15 cellular contexts compared by ENCODE assay signal in genomic region chr1:62011007-62011406, GRCh38.
DNase-seq lines count a peak whose midpoint lies in the region; ATAC-seq and TF ChIP-seq lines count a peak whose summit lies in the region.
"Had no signal": no experiment of that assay in that cellular context is flagged by ENCODE, and none has a peak within 500 bp of the region (broad histone marks: within the 10 kb centered on the region; RNA-seq: fewer than 3 reads in every experiment).

No MANE protein-coding gene starts in this region.

- no peak for TF ChIP-seq POLR2A in right lobe of liver (IDR thresholded peaks at IDR 0.05)
- no peak for TF ChIP-seq POLR2A in esophagus squamous epithelium (IDR thresholded peaks at IDR 0.05)

- H3K4me1 ChIP-seq in HEK293 (ENCODE audit: control insufficient read depth, insufficient read depth, low read length) (no peaks in the 10 kb centered on the region), parathyroid adenoma (peaks cover 6% of the 10 kb centered on the region), right lobe of liver (no peaks in the 10 kb centered on the region), esophagus squamous epithelium (no peaks in the 10 kb centered on the region)

- POLR2A ChIA-PET in HEK293 (lab: Yijun Ruan, JAX), result no interaction called here

- WGBS in right lobe of liver (ENCODE audit: insufficient coverage, low coverage, low lambda C conversion rate, missing lambda C conversion rate), result 69% methylated on average over 4 of the region's 4 CpGs
- 41 to 59% methylated on average over 4 of the region's 4 CpGs for WGBS in esophagus squamous epithelium, 2 donors

- peak overlapping the region; percentile 25 for H3K4me2 ChIP-seq in parathyroid adenoma (ENCODE audit: low read length)

- peaks cover 4% of the 10 kb centered on the region for H3K79me2 ChIP-seq in parathyroid adenoma

- intact Hi-C loops in right lobe of liver (cut with DNase I), result no loop called here
- intact Hi-C loops in esophagus squamous epithelium (cut with DNase I), result no loop called here

- H3K9me3 ChIP-seq in HEK293 (ENCODE audit: control insufficient read depth, insufficient read depth, low read depth, low read length) (no peaks in the 10 kb centered on the region), parathyroid adenoma (ENCODE audit: control insufficient read depth, low read length) (no peaks in the 10 kb centered on the region), right lobe of liver (no peaks in the 10 kb centered on the region), esophagus squamous epithelium (no peaks in the 10 kb centered on the region)

- CTCF ChIA-PET in HEK293 (lab: Yijun Ruan, JAX), result no interaction called here

- peak; percentile 13 for DNase-seq in epithelial cell of esophagus (ENCODE audit: low read depth)
- DNase-seq in amniotic stem cell (lab: John Stamatoyannopoulos, UW), result no peak
- DNase-seq in right lobe of liver, result no peak
- DNase-seq in esophagus squamous epithelium (lab: John Stamatoyannopoulos, UW), result no peak
- DNase-seq: C1 segment of cervical spinal cord; Calu3; CD4-positive, alpha-beta memory T cell; COR-L47; DMS53; DMS79 treated with DMSO at 0.1 percent for 48 hours; GF-D8; H7; HCEC 1CT had no signal

- no peak overlapping the region for H3K27ac ChIP-seq in HEK293 (ENCODE audit: extremely low read depth, low read depth, low read length)
- no peak overlapping the region for H3K27ac ChIP-seq in parathyroid adenoma
- no peak overlapping the region for H3K27ac ChIP-seq in right lobe of liver
- no peak overlapping the region for H3K27ac ChIP-seq in esophagus squamous epithelium

- H3K27me3 ChIP-seq in parathyroid adenoma (ENCODE audit: control insufficient read depth, insufficient read depth, low read length) (no peaks in the 10 kb centered on the region), right lobe of liver (no peaks in the 10 kb centered on the region), esophagus squamous epithelium (no peaks in the 10 kb centered on the region)

- ATAC-seq in right lobe of liver, result no peak

- H3K9ac ChIP-seq in parathyroid adenoma, result no peak overlapping the region

- H3K36me3 ChIP-seq in HEK293 (ENCODE audit: control insufficient read depth in 2 of 2, insufficient read depth in 1 of 2, low read length in 2 of 2) (no peaks in the 10 kb centered on the region; a peak in 1 of 3 replicates), parathyroid adenoma (ENCODE audit: control insufficient read depth, insufficient read depth, low read length) (no peaks in the 10 kb centered on the region), right lobe of liver (no peaks in the 10 kb centered on the region), esophagus squamous epithelium (peaks cover 0 to 47% (median 0%) of the 10 kb centered on the region in 3 donors)

- no peak for TF ChIP-seq CTCF in HEK293 (tag by site-specific recombination; IDR thresholded peaks at IDR 0.05)
- TF ChIP-seq CTCF in epithelial cell of esophagus (IDR thresholded peaks at IDR 0.05; ENCODE audit: insufficient read depth, low read depth, low read length, missing control alignments), result no peak
- TF ChIP-seq CTCF in parathyroid adenoma (IDR thresholded peaks at IDR 0.05), result no peak
- no peak for TF ChIP-seq CTCF in right lobe of liver (IDR thresholded peaks at IDR 0.05)
- TF ChIP-seq CTCF in esophagus squamous epithelium (IDR thresholded peaks at IDR 0.05), result no peak

- no peak overlapping the region for H2AFZ ChIP-seq in parathyroid adenoma

- H3K4me3 ChIP-seq in HEK293 (ENCODE audit: low read depth, low read length) (no peak overlapping the region), epithelial cell of esophagus (ENCODE audit: low read length) (no peak overlapping the region), parathyroid adenoma (ENCODE audit: low read depth, low read length) (no peak overlapping the region), right lobe of liver (no peak overlapping the region), esophagus squamous epithelium (no peak overlapping the region)

TF ChIP-seq in HEK293, 187 proteins besides CTCF, POLR2A, EP300 and RAD21:
- TF ChIP-seq PRDM1 (tag by site-specific recombination; IDR thresholded peaks at IDR 0.05) (peak; percentile 45; the same call in 1 of the 2 replicates), SALL2 (tag by site-specific recombination; IDR thresholded peaks at IDR 0.05; ENCODE audit: borderline replicate concordance) (no peak)
- TF ChIP-seq, protein P1, sequence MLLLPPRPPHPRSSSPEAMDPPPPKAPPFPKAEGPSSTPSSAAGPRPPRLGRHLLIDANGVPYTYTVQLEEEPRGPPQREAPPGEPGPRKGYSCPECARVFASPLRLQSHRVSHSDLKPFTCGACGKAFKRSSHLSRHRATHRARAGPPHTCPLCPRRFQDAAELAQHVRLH (tag by site-specific recombination; IDR thresholded peaks at IDR 0.05), result no peak
